Comparison of ENCODE assay signal across 30 cellular contexts in genomic region chr10:104664205-104664604, GRCh38. TPM values are rescaled to one million over a fixed set of nuclear protein-coding genes. Genes with fewer than 3 reads are reported as not detected.
DNase-seq lines count a peak whose midpoint lies in the region; ATAC-seq, FAIRE-seq and TF ChIP-seq lines count a peak whose summit lies in the region.
"Had no signal": no experiment of that assay in that cellular context is flagged by ENCODE, and none has a peak within 500 bp of the region (broad histone marks: within the 10 kb centered on the region; RNA-seq: fewer than 3 reads in every experiment).

No MANE protein-coding gene starts in this region.

- peak; percentile 11 for DNase-seq in MM.1S
- DNase-seq in GM12878 (ENCODE audit: low read depth, low spot score), result no peak
- DNase-seq in left kidney (ENCODE audit: low read depth, low spot score), result peak; percentile 11
- no peak for DNase-seq in activated CD4-positive, alpha-beta T cell treated with anti-CD3 and anti-CD28 coated beads for 48 hours
- DNase-seq in H9, result no peak
- DNase-seq in NCI-H748 (lab: John Stamatoyannopoulos, UW; ENCODE audit: unreplicated experiment), result no peak
- DNase-seq in nucleus accumbens (lab: John Stamatoyannopoulos, UW), result no peak
- DNase-seq: AML-193; CD4-positive, alpha-beta T cell; DMS53; GOT3; HCEC 1CT; Karpas-422; MV-4-11; NCI-H1105; NCI-H1436 treated with DMSO at 0.1 percent for 48 hours; NCI-H2029; NCI-H446; NCI-H524 treated with DMSO at 0.1 percent for 48 hours; SIG-M5 had no signal

- H3K14ac ChIP-seq in H9 (ENCODE audit: insufficient read depth, low read length), result no peak overlapping the region

- H3K56ac ChIP-seq in H9 (ENCODE audit: insufficient read length, low read depth, low read length), result no peak overlapping the region

- H3K9me3 Mint-ChIP-seq in H9, result no peaks in the 10 kb centered on the region; a peak in 1 of 5 replicates
- H3K9me3 Mint-ChIP-seq: CD4-positive, alpha-beta T cell had no signal

- RAD21 ChIA-PET in GM12878 (lab: Charles Lee; ENCODE audit: unreplicated experiment), result no interaction called here

- H3K79me2 ChIP-seq in MM.1S (ENCODE audit: low read length) (no peaks in the 10 kb centered on the region), GM12878 (ENCODE audit: control insufficient read depth, insufficient read depth, low read length) (no peaks in the 10 kb centered on the region), H9 (ENCODE audit: insufficient read depth, low read length) (no peaks in the 10 kb centered on the region)

- H3K4me3 ChIP-seq in MM.1S (ENCODE audit: low read length) (no peak overlapping the region), GM12878 (no peak overlapping the region)
- H3K4me3 ChIP-seq: BLaER1 treated with 17β-estradiol and CSF1 and Interleukin-3, amounts not matched to agents 10 nM and 100 nM; SK-N-MC had no signal

- no peak overlapping the region for H4K8ac ChIP-seq in H9 (replicated peaks; ENCODE audit: insufficient read length, low read depth, low read length)

- H3K9me2 ChIP-seq in MM.1S (replicated peaks; ENCODE audit: insufficient read depth, low read length), result no peaks in the 10 kb centered on the region

- SMC1A ChIA-PET in GM12878 (lab: Charles Lee; ENCODE audit: uncharacterized antibody, unreplicated experiment), result interaction anchor here (0.8 kb wide), 1 partner anchor 44 kb away, joined by 3 read pairs; no protein-coding TSS in a partner anchor

- TF ChIP-seq CTCF in MM.1S (IDR thresholded peaks at IDR 0.05; ENCODE audit: low read length), result no peak
- no peak for TF ChIP-seq CTCF in GM12878 (IDR thresholded peaks at IDR 0.05 in 2 of 3, conservative IDR thresholded peaks at IDR 0.05 in 1 of 3; ENCODE audit: control insufficient read depth in 2 of 3, extremely low read depth in 1 of 3, insufficient read depth in 1 of 3, low read depth in 3 of 3, low read length in 3 of 3)
- TF ChIP-seq CTCF in H9 (conservative IDR thresholded peaks at IDR 0.05), result no peak

- no peak overlapping the region for H3K4ac ChIP-seq in H9 (ENCODE audit: low read depth, low read length)

- H3T11ph ChIP-seq in H9 (ENCODE audit: low read length), result no peak overlapping the region

- TF ChIP-seq EP300 in GM12878 (IDR thresholded peaks at IDR 0.05; ENCODE audit: borderline replicate concordance in 1 of 2, control insufficient read depth in 1 of 2, low read depth in 2 of 2, low read length in 2 of 2), result no peak

- no peak overlapping the region for H3K23ac ChIP-seq in H9 (ENCODE audit: insufficient read length, low read depth, low read length)

- H3K27me3 Mint-ChIP-seq in H9 (ENCODE audit: low read depth), result peaks cover 22% of the 10 kb centered on the region

- no peak overlapping the region for H2BK15ac ChIP-seq in H9 (ENCODE audit: low read depth, low read length)

- in situ Hi-C loops in GM12878 (cut with MboI), result no loop called here

- peak overlapping the region; percentile 30 for H2AFZ ChIP-seq in MM.1S (ENCODE audit: low read length)
- H2AFZ ChIP-seq in GM12878 (ENCODE audit: control insufficient read depth, low read depth, low read length), result no peak overlapping the region
- H2AFZ ChIP-seq in H9 (ENCODE audit: low read length), result no peak overlapping the region

- H2AK5ac ChIP-seq in H9 (ENCODE audit: insufficient read length, low read length), result no peak overlapping the region

- no peak overlapping the region for H3K27ac Mint-ChIP-seq in H9
- H3K27ac Mint-ChIP-seq: CD4-positive, alpha-beta T cell had no signal

- CTCF ChIA-PET in GM12878 (lab: Yijun Ruan, JAX), result interaction anchor here (0.9 kb wide), 1 partner anchor 260 kb away, joined by 3 read pairs; no protein-coding TSS in a partner anchor

- H3K27ac ChIP-seq in MM.1S (ENCODE audit: low read length), result no peak overlapping the region
- no peak overlapping the region for H3K27ac ChIP-seq in GM12878 (ENCODE audit: control insufficient read depth, insufficient read depth)
- H3K27ac ChIP-seq in H9 (ENCODE audit: insufficient read length, low read depth, low read length), result no peak overlapping the region
- H3K27ac ChIP-seq: BLaER1 treated with 17β-estradiol and CSF1 and Interleukin-3, amounts not matched to agents 10 nM and 100 nM; HL-60; SK-N-MC had no signal

- no peaks in the 10 kb centered on the region for H3F3A ChIP-seq in MM.1S (ENCODE audit: insufficient read depth, low read length)

- no peak overlapping the region for H2BK12ac ChIP-seq in H9 (ENCODE audit: insufficient read length, low read depth, low read length)

- no peaks in the 10 kb centered on the region for H3K36me3 Mint-ChIP-seq in H9 (ENCODE audit: insufficient read depth in 1 of 3, low read depth in 3 of 3)

- H3K4me1 ChIP-seq in MM.1S (ENCODE audit: low read length) (no peaks in the 10 kb centered on the region), GM12878 (ENCODE audit: control insufficient read depth, insufficient read depth, low read length) (no peaks in the 10 kb centered on the region), H9 (ENCODE audit: insufficient read depth, low read length) (no peaks in the 10 kb centered on the region)
- H3K4me1 ChIP-seq: BLaER1 treated with 17β-estradiol and CSF1 and Interleukin-3, amounts not matched to agents 10 nM and 100 nM had no signal

- no peak for TF ChIP-seq POLR2A in GM12878 (IDR thresholded peaks at IDR 0.05; ENCODE audit: low read depth, low read length)

- H3K4me1 Mint-ChIP-seq in H9, result peaks cover 12 to 19% of the 10 kb centered on the region in 2 experiments

- no peak for FAIRE-seq in GM12878 (lab: Jason Lieb, UNC)

- no peak overlapping the region for H4K91ac ChIP-seq in H9 (ENCODE audit: insufficient read length, low read depth, low read length)

- H3K18ac ChIP-seq in H9 (ENCODE audit: insufficient read length, low read depth, low read length), result no peak overlapping the region

- no TSS peak for BruUV-seq in GM12878 (replicated peaks; lab: Mats Ljungman, UMichigan)

- no peak overlapping the region for H2BK120ac ChIP-seq in H9 (ENCODE audit: low read depth, low read length, poor library complexity, severe bottlenecking)

- no peak overlapping the region for H3K4me3 Mint-ChIP-seq in H9
- H3K4me3 Mint-ChIP-seq: CD4-positive, alpha-beta T cell had no signal

- 19% methylated on average over 5 of the region's 5 CpGs for WGBS in GM12878 (ENCODE audit: insufficient coverage, insufficient replicate concordance, low lambda C conversion rate, missing lambda C conversion rate)
- WGBS in H9 (ENCODE audit: extremely low coverage, insufficient read length, low lambda C conversion rate), result no CpG with 5 or more reads among the region's 5 CpGs

- no peak overlapping the region for H2BK5ac ChIP-seq in H9 (ENCODE audit: insufficient read length, low read length)

- no peak overlapping the region; the same call in 1 of the 2 replicates for H3K9ac ChIP-seq in MM.1S (ENCODE audit: low read length)
- H3K9ac ChIP-seq in GM12878 (ENCODE audit: control insufficient read depth, insufficient read depth, low read length), result no peak overlapping the region
- no peak overlapping the region for H3K9ac ChIP-seq in H9 (ENCODE audit: extremely low read depth, insufficient read length, low read length)
- H3K9ac ChIP-seq: BLaER1 treated with 17β-estradiol and CSF1 and Interleukin-3, amounts not matched to agents 10 nM and 100 nM had no signal

- H3K4me2 ChIP-seq in MM.1S (ENCODE audit: low read depth, low read length) (peak overlapping the region; percentile 41), GM12878 (ENCODE audit: control insufficient read depth, insufficient read depth) (no peak overlapping the region), H9 (ENCODE audit: insufficient read depth, insufficient read length, low read length) (no peak overlapping the region)
- H3K4me2 ChIP-seq: BLaER1 treated with 17β-estradiol and CSF1 and Interleukin-3, amounts not matched to agents 10 nM and 100 nM had no signal

- TF ChIP-seq RAD21 in GM12878 (IDR thresholded peaks at IDR 0.05; ENCODE audit: insufficient read depth, low read depth, low read length), result no peak

- no peak overlapping the region for H2BK20ac ChIP-seq in H9 (ENCODE audit: low read depth, low read length, poor library complexity, severe bottlenecking)

- H4K5ac ChIP-seq in H9 (ENCODE audit: insufficient read length, low read depth, low read length), result no peak overlapping the region

- H3K36me3 ChIP-seq in MM.1S (replicated peaks; ENCODE audit: insufficient read depth, low read length) (no peaks in the 10 kb centered on the region), GM12878 (ENCODE audit: control insufficient read depth in 2 of 2, insufficient read depth in 2 of 2, low read length in 1 of 2) (no peaks in the 10 kb centered on the region)
- H3K36me3 ChIP-seq: BLaER1 treated with 17β-estradiol and CSF1 and Interleukin-3, amounts not matched to agents 10 nM and 100 nM had no signal

- intact Hi-C loops in GM12878 (cut with micrococcal nuclease; ENCODE audit: unreplicated experiment), result no loop called here

- POLR2A ChIA-PET in GM12878 (lab: Charles Lee), result no interaction called here

- H3K79me1 ChIP-seq in H9 (ENCODE audit: insufficient read depth, low read depth, low read length, poor library complexity, severe bottlenecking), result no peaks in the 10 kb centered on the region

- H3K27me3 ChIP-seq in MM.1S (replicated peaks; ENCODE audit: insufficient read depth, low read length) (no peaks in the 10 kb centered on the region), GM12878 (replicated peaks in 1 of 2; ENCODE audit: control insufficient read depth in 2 of 2, insufficient read depth in 2 of 2, low read length in 1 of 2) (peaks cover 3 to 4% of the 10 kb centered on the region in 2 experiments; a peak in 3 of 4 replicates), H9 (ENCODE audit: insufficient read depth, low read length) (no peaks in the 10 kb centered on the region)
- H3K27me3 ChIP-seq: BLaER1 treated with 17β-estradiol and CSF1 and Interleukin-3, amounts not matched to agents 10 nM and 100 nM had no signal

- H4K20me1 ChIP-seq in MM.1S (ENCODE audit: insufficient read depth, low read length) (no peaks in the 10 kb centered on the region), GM12878 (ENCODE audit: control insufficient read depth, insufficient read depth) (no peaks in the 10 kb centered on the region), H9 (ENCODE audit: control insufficient read depth, insufficient read depth, insufficient read length) (no peaks in the 10 kb centered on the region)
- H4K20me1 ChIP-seq: BLaER1 treated with 17β-estradiol and CSF1 and Interleukin-3, amounts not matched to agents 10 nM and 100 nM had no signal

- H3K23me2 ChIP-seq in H9 (ENCODE audit: insufficient read length, low read depth, low read length, poor library complexity, severe bottlenecking), result no peaks in the 10 kb centered on the region

- H3K9me3 ChIP-seq in MM.1S (replicated peaks; ENCODE audit: insufficient read depth, low read length), result no peaks in the 10 kb centered on the region
- H3K9me3 ChIP-seq in GM12878 (replicated peaks; ENCODE audit: control insufficient read depth, insufficient read depth, low read length), result no peaks in the 10 kb centered on the region
- no peaks in the 10 kb centered on the region for H3K9me3 ChIP-seq in H9 (ENCODE audit: control insufficient read depth, low read depth, low read length)
- H3K9me3 ChIP-seq: BLaER1 treated with 17β-estradiol and CSF1 and Interleukin-3, amounts not matched to agents 10 nM and 100 nM had no signal

- ATAC-seq in GM18870 (IDR thresholded peaks at IDR 0.05; ENCODE audit: unreplicated experiment) (peak; percentile 55), GM12878 (peak; percentile 27; the same call in 2 of the 3 replicates)
- ATAC-seq: Panc1 had no signal

RNA-seq across cellular contexts. Expression of gene SORCS3, which starts 23.1 kb away (rescaled TPM):
- total RNA-seq in GM12878 (2013; cell fraction: nucleolus; rRNA removed), result 0.08 TPM in 1 of 2 replicates, not detected in the other
- total RNA-seq in GM12878 (2014; rRNA removed), result not detected in 2 replicates
- not detected in 2 replicates for total RNA-seq in GM12878 (2014; rRNA removed; fragmentation: Illumina TruSeq; extraction: Trizol)
- not detected in 2 replicates for total RNA-seq in GM12878 (2021)
- not detected for polyA plus RNA-seq in GM12878 (2011; ENCODE audit: low read depth)
- polyA plus RNA-seq in GM12878 (2011; rRNA removed), result 0.03 and 0.04 TPM in 2 replicates
- polyA plus RNA-seq in GM12878 (2011; cell fraction: cytosol; rRNA removed), result 0.01 TPM in 1 of 2 replicates, not detected in the other
- 0.07 and 0.09 TPM in 2 replicates for polyA plus RNA-seq in GM12878 (2011; cell fraction: nucleus; rRNA removed)
- not detected in 2 replicates for polyA plus RNA-seq in GM12878 (2012)
- 0.01 TPM in 1 of 2 replicates, not detected in the other for polyA plus RNA-seq in GM12878 (2014; fragmentation: Illumina TruSeq; extraction: Trizol)
- polyA plus RNA-seq in GM12878 (2014; fragmentation: Nextera tagmentation; extraction: Ambion mirVana), result under 1 TPM in 1 of 2 experiments, not detected in 1; 0.02 TPM
- not detected in 2 replicates for polyA plus RNA-seq in GM12878 (2014; rRNA removed)
- not detected for polyA plus RNA-seq in GM12878 (2016; fragmentation: Nextera tagmentation; extraction: Ambion mirVana)
- 0.05 TPM in 1 of 2 replicates, not detected in the other for polyA minus RNA-seq in GM12878 (2011; rRNA and poly(A)+ RNA removed)
- not detected in 2 replicates for polyA minus RNA-seq in GM12878 (2011; cell fraction: cytosol; rRNA and poly(A)+ RNA removed)
- 0.12 TPM in 1 of 2 replicates, not detected in the other for polyA minus RNA-seq in GM12878 (2011; cell fraction: nucleus; rRNA and poly(A)+ RNA removed)
- 0.04 and 0.18 TPM in 2 replicates for total RNA-seq in H9 (2021)
- total RNA-seq: A172, Daoy, G401, OCI-LY7 had no signal
- polyA plus RNA-seq: AG04450 had no signal

Comparison
In these comparisons a context has a peak if more than half of its experiments do, and no peak if none do; other contexts are left out.
1. DNase-seq: peak in MM.1S (single experiment) and left kidney (single experiment); none in GM12878 (single experiment), activated CD4-positive, alpha-beta T cell treated with anti-CD3 and anti-CD28 coated beads for 48 hours (single experiment), H9 (single experiment), NCI-H748 (single experiment) and nucleus accumbens (0 of 56).